Comparison of ENCODE assay signal across 8 cellular contexts in the genomic region with DNA sequence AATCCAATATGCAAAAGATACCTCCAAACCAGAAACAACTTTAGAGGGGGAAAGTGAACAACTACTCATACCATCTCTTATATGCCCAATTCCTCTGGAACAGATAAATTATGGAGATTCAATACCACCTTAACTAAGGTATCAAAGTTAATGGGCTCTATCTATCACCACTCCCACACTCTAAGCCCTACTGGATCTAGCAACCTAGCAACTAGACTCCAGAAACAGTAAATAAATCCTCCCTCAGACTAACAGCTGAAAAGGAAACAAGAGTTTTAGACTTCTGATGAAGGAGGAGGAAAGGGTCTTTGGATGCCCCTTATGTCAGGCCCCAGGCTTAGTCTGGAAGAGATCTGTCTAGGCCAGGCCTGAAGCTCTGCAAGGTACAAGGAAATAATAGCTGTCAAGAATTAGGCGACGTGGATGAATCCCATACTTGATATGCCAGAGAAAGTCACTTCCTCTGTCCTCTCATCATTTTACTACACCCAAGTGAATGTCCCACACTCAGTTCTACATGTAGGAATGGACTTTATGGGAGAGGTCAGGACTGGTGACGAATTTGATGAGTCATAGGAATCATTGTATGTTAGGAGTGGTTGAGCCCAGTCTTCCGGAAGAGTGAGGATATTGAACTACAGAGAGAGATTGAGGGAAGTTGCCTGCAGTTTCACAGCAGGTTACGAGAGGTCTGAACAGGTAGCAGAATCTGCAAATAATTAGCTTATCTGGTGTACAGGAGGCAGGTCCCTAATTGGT.
DNase-seq lines count a peak whose midpoint lies in the region; ATAC-seq, FAIRE-seq and TF ChIP-seq lines count a peak whose summit lies in the region.

No MANE protein-coding gene starts in this region.

- H3K36me3 ChIP-seq in OCI-LY3 (replicated peaks; ENCODE audit: low read depth, low read length) (no peaks in the 10 kb centered on the region), pancreas (no peaks in the 10 kb centered on the region)

- DNase-seq in Daoy (ENCODE audit: low read depth) (peak; percentile 76), fibroblast of gingiva (ENCODE audit: low read depth) (peak; percentile 38), pancreas (no peak), GM13977 (ENCODE audit: low spot score) (no peak), NCI-H1105 (lab: John Stamatoyannopoulos, UW) (no peak)

- TF ChIP-seq CTCF in OCI-LY3 (IDR thresholded peaks at IDR 0.05; ENCODE audit: low read depth, low read length) (no peak), pancreas (IDR thresholded peaks at IDR 0.05) (no peak), GM13977 (IDR thresholded peaks at IDR 0.05; ENCODE audit: extremely low read depth, insufficient read depth, missing control alignments) (no peak)

- H3K4me3 ChIP-seq in OCI-LY3 (ENCODE audit: low read length) (no peak overlapping the region), pancreas (no peak overlapping the region)

- in situ Hi-C loops in GM13977 (cut with MboI; ENCODE audit: low pct_unique_long_range_greater_than_20kb, low sequenced_read_pairs, unreplicated experiment) = loop anchor here (25.0 kb wide), 2 partner anchors 218 to 343 kb away; no protein-coding TSS in a partner anchor

- peaks cover 11% of the 10 kb centered on the region for H3K27me3 ChIP-seq in OCI-LY3 (ENCODE audit: low read depth, low read length)
- no peaks in the 10 kb centered on the region for H3K27me3 ChIP-seq in pancreas

- ATAC-seq in pancreas (peak in 3 of 4 donors; percentile 71 to 90 (median 78)), GM18868 (IDR thresholded peaks at IDR 0.05; ENCODE audit: unreplicated experiment) (no peak), HG03342 (IDR thresholded peaks at IDR 0.05; ENCODE audit: unreplicated experiment) (no peak)

- H3K4me1 ChIP-seq in OCI-LY3 (ENCODE audit: low read length) = peaks cover 43% of the 10 kb centered on the region
- peaks cover 0 to 14% (median 11%) of the 10 kb centered on the region in 3 donors for H3K4me1 ChIP-seq in pancreas

- no peak overlapping the region for H3K9ac ChIP-seq in OCI-LY3 (ENCODE audit: low read length)

- H3K9me3 ChIP-seq in OCI-LY3 (ENCODE audit: insufficient read depth, low read length) = no peaks in the 10 kb centered on the region
- no peaks in the 10 kb centered on the region for H3K9me3 ChIP-seq in pancreas

- WGBS in pancreas, 2 donors = 78 to 85% methylated on average over 5 of the region's 5 CpGs

- no peak overlapping the region for H2AFZ ChIP-seq in OCI-LY3 (ENCODE audit: low read depth, low read length)

- intact Hi-C loops in pancreas (cut with DNase I) = no loop called here

- H4K20me1 ChIP-seq in OCI-LY3 (ENCODE audit: insufficient read depth, low read length) = peaks cover 78% of the 10 kb centered on the region

- FAIRE-seq in pancreas (lab: Jason Lieb, UNC) = peak; percentile 54

- H3K27ac ChIP-seq in OCI-LY3 (ENCODE audit: low read length) (no peak overlapping the region), pancreas (peak overlapping the region in 1 of 4 donors; percentile 26)

- H3K4me2 ChIP-seq in OCI-LY3 (ENCODE audit: low read length) = peak overlapping the region; percentile 39; the same call in 1 of the 2 replicates

- 0 out of 2 replicates have a peak, but pooled peaks cover 3% of the 10 kb centered on the region for H3K79me2 ChIP-seq in OCI-LY3 (ENCODE audit: low read length)

Comparison
In these comparisons a context has a peak if more than half of its experiments do, and no peak if none do; other contexts are left out.
1. DNase-seq: peak in Daoy (single experiment) and fibroblast of gingiva (single experiment); none in pancreas (0 of 6), GM13977 (single experiment) and NCI-H1105 (single experiment).
2. ATAC-seq: peak in pancreas (3 of 4); none in GM18868 (single experiment) and HG03342 (single experiment).